Comparison of ENCODE assay signal across 11 cellular contexts in genomic region chr2:145258903-145259579, GRCh38.
DNase-seq lines count a peak whose midpoint lies in the region; ATAC-seq and TF ChIP-seq lines count a peak whose summit lies in the region.
"Had no signal": no experiment of that assay in that cellular context is flagged by ENCODE, and none has a peak within 500 bp of the region (broad histone marks: within the 10 kb centered on the region; RNA-seq: fewer than 3 reads in every experiment).

No MANE protein-coding gene starts in this region.

- H3K27ac Mint-ChIP-seq in CD8-positive, alpha-beta T cell = peak overlapping the region; percentile 1
- H3K27ac Mint-ChIP-seq in T-helper 17 cell = no peak overlapping the region

- H3K4me3 ChIP-seq in CD8-positive, alpha-beta T cell (ENCODE audit: low read depth, low read length) = no peak overlapping the region
- no peak overlapping the region for H3K4me3 ChIP-seq in kidney epithelial cell (ENCODE audit: low read depth, low read length)
- H3K4me3 ChIP-seq in hepatocyte = no peak overlapping the region
- no peak overlapping the region for H3K4me3 ChIP-seq in testis
- H3K4me3 ChIP-seq: body of pancreas, gastrocnemius medialis had no signal

- H3K9me3 ChIP-seq in CD8-positive, alpha-beta T cell (ENCODE audit: low read length) = no peaks in the 10 kb centered on the region
- H3K9me3 ChIP-seq in T-helper 17 cell (ENCODE audit: control insufficient read depth, low read length, poor library complexity, severe bottlenecking) (no peaks in the 10 kb centered on the region), hepatocyte (ENCODE audit: low read depth) (no peaks in the 10 kb centered on the region), testis (no peaks in the 10 kb centered on the region)
- H3K9me3 ChIP-seq: body of pancreas, gastrocnemius medialis had no signal

- peaks cover 10% of the 10 kb centered on the region for H3K4me1 ChIP-seq in CD8-positive, alpha-beta T cell (ENCODE audit: insufficient read depth, low read length)
- H3K4me1 ChIP-seq in hepatocyte (ENCODE audit: insufficient read depth) (no peaks in the 10 kb centered on the region), testis (no peaks in the 10 kb centered on the region)
- H3K4me1 ChIP-seq: body of pancreas, gastrocnemius medialis had no signal

- POLR2A ChIA-PET in CD8-positive, alpha-beta T cell (lab: Charles Lee) = no interaction called here

- H3K27me3 ChIP-seq in CD8-positive, alpha-beta T cell (ENCODE audit: insufficient read depth, low read length) = peaks cover 7% of the 10 kb centered on the region
- no peaks in the 10 kb centered on the region for H3K27me3 ChIP-seq in kidney epithelial cell (ENCODE audit: control insufficient read depth, insufficient read depth, low read length)
- no peaks in the 10 kb centered on the region for H3K27me3 ChIP-seq in hepatocyte
- no peaks in the 10 kb centered on the region for H3K27me3 ChIP-seq in testis
- H3K27me3 ChIP-seq: body of pancreas, gastrocnemius medialis had no signal

- peaks cover 3% of the 10 kb centered on the region for H3K9me3 Mint-ChIP-seq in CD8-positive, alpha-beta T cell

- no peak for TF ChIP-seq CTCF in CD8-positive, alpha-beta T cell (IDR thresholded peaks at IDR 0.05)
- no peak for TF ChIP-seq CTCF in kidney epithelial cell (IDR thresholded peaks at IDR 0.05; ENCODE audit: insufficient read depth, low read length, poor library complexity, severe bottlenecking)
- TF ChIP-seq CTCF in hepatocyte (IDR thresholded peaks at IDR 0.05; ENCODE audit: poor library complexity) = no peak
- TF ChIP-seq CTCF in testis (IDR thresholded peaks at IDR 0.05) = no peak

- no peak overlapping the region for H3K4me2 ChIP-seq in hepatocyte

- peak; percentile 64 for ATAC-seq in CD8-positive, alpha-beta T cell
- ATAC-seq in HG02981 (IDR thresholded peaks at IDR 0.05; ENCODE audit: unreplicated experiment) = peak; percentile 54
- peak; percentile 45 for ATAC-seq in T-helper 17 cell
- no peak for ATAC-seq in Right ventricle myocardium superior (ENCODE audit: poor library complexity)
- ATAC-seq: body of pancreas, gastrocnemius medialis had no signal

- TF ChIP-seq POLR2A in testis (IDR thresholded peaks at IDR 0.05) = no peak

- no peaks in the 10 kb centered on the region for H3K36me3 Mint-ChIP-seq in CD8-positive, alpha-beta T cell
- H3K36me3 Mint-ChIP-seq in T-helper 17 cell (ENCODE audit: low read depth) = no peaks in the 10 kb centered on the region

- CTCF ChIA-PET in CD8-positive, alpha-beta T cell (lab: Charles Lee) = no interaction called here

- no peaks in the 10 kb centered on the region for H3K79me2 ChIP-seq in hepatocyte

- H3K27ac ChIP-seq in CD8-positive, alpha-beta T cell (ENCODE audit: low read depth, low read length) = no peak overlapping the region
- H3K27ac ChIP-seq in hepatocyte (no peak overlapping the region), testis (no peak overlapping the region)
- H3K27ac ChIP-seq: body of pancreas, gastrocnemius medialis had no signal

- peaks cover 11% of the 10 kb centered on the region for H3K4me1 Mint-ChIP-seq in CD8-positive, alpha-beta T cell (ENCODE audit: low read depth)
- H3K4me1 Mint-ChIP-seq in T-helper 17 cell = no peaks in the 10 kb centered on the region

- intact Hi-C loops in CD8-positive, alpha-beta T cell (cut with DNase I, micrococcal nuclease) = no loop called here
- intact Hi-C loops in testis (cut with DNase I; ENCODE audit: low total_unique reads) (no loop called here), Right ventricle myocardium superior (cut with DNase I) (no loop called here)

- H3K4me3 Mint-ChIP-seq in CD8-positive, alpha-beta T cell = no peak overlapping the region
- no peak overlapping the region for H3K4me3 Mint-ChIP-seq in T-helper 17 cell

- H3K36me3 ChIP-seq in CD8-positive, alpha-beta T cell (ENCODE audit: insufficient read depth, low read length) = no peaks in the 10 kb centered on the region
- H3K36me3 ChIP-seq in kidney epithelial cell (ENCODE audit: control insufficient read depth, insufficient read depth, low read length) (no peaks in the 10 kb centered on the region), hepatocyte (replicated peaks; ENCODE audit: insufficient read depth, low read depth) (no peaks in the 10 kb centered on the region), testis (ENCODE audit: low read depth, missing control alignments) (no peaks in the 10 kb centered on the region)
- H3K36me3 ChIP-seq: gastrocnemius medialis had no signal

- no peaks in the 10 kb centered on the region for H3K9me2 ChIP-seq in hepatocyte (replicated peaks; ENCODE audit: insufficient read depth)

- WGBS in hepatocyte (ENCODE audit: low lambda C conversion rate, missing lambda C conversion rate) = 93% methylated on average over 5 of the region's 5 CpGs
- WGBS in testis, 2 donors = 86% methylated on average over 5 of the region's 5 CpGs

- no peaks in the 10 kb centered on the region for H4K20me1 ChIP-seq in hepatocyte (ENCODE audit: insufficient read depth, poor library complexity, severe bottlenecking)

- H2AFZ ChIP-seq in hepatocyte = no peak overlapping the region

- peak in 3 of 7 experiments; percentile 3 to 15 (median 11) for DNase-seq in CD8-positive, alpha-beta T cell
- DNase-seq in T-helper 17 cell (no peak), kidney epithelial cell (ENCODE audit: low read depth) (peak; percentile 25), hepatocyte (ENCODE audit: low spot score) (no peak), cortex of kidney (lab: John Stamatoyannopoulos, UW) (no peak), testis (no peak), Right ventricle myocardium superior (no peak)
- DNase-seq: activated CD4-positive, CD25-positive, alpha-beta regulatory T cell; gastrocnemius medialis had no signal

- H3K27me3 Mint-ChIP-seq in CD8-positive, alpha-beta T cell (ENCODE audit: low read depth) = peaks cover 16% of the 10 kb centered on the region
- H3K27me3 Mint-ChIP-seq in T-helper 17 cell = peaks cover 4% of the 10 kb centered on the region
